ENCODE assay signal across 16 cellular contexts in genomic region chr7:129788993-129789392, GRCh38.
"Had no signal": no experiment of that assay in that cellular context is flagged by ENCODE, and none has a peak within 500 bp of the region (broad histone marks: within the 10 kb centered on the region; RNA-seq: fewer than 3 reads in every experiment).

No MANE protein-coding gene starts in this region.

- H3K9me3 ChIP-seq: MG63, SK-N-SH had no signal

- H3K4me2 ChIP-seq: SK-N-SH had no signal

- H3K27me3 ChIP-seq: MG63 had no signal

- H3K4me3 ChIP-seq: MG63 had no signal

- H3K36me3 ChIP-seq: MG63 had no signal

- DNase-seq: Karpas-422, KG1, MG63, NCI-H1092, NCI-H1105 treated with DMSO at 0.1 percent for 48 hours, NCI-H1417 treated with DMSO at 0.1 percent for 48 hours, NCI-H146, NCI-H1930, NCI-H2081, NCI-H2107, NCI-H2227 treated with DMSO at 0.1 percent for 48 hours, NCI-H526, Right ventricle myocardium superior, RPMI8226, SK-N-SH, SW 1271 had no signal

- H3K9ac ChIP-seq: SK-N-SH had no signal
